ENCODE assay signal across 1 cellular context in genomic region chr10:11023554-11023953, GRCh38.
TF ChIP-seq lines count a peak whose summit lies in the region.

No MANE protein-coding gene starts in this region.

TF ChIP-seq in HEK293, 187 proteins besides CTCF, POLR2A, EP300 and RAD21 (continued from another document):
- TF ChIP-seq ZBTB17 (tag by site-specific recombination; IDR thresholded peaks at IDR 0.05) (no peak), ZNF843 (tag by site-specific recombination; IDR thresholded peaks at IDR 0.05) (peak; percentile 60; the same call in 1 of the 2 replicates), FEZF1 (tag by site-specific recombination; IDR thresholded peaks at IDR 0.05) (peak; percentile 57; the same call in 1 of the 2 replicates), GFI1B (tag by site-specific recombination; IDR thresholded peaks at IDR 0.05) (peak; percentile 63; the same call in 1 of the 2 replicates), ZNF785 (tag by site-specific recombination; IDR thresholded peaks at IDR 0.05) (no peak)
